14 cellular contexts compared by ENCODE assay signal in genomic region chr16:85606920-85607319, GRCh38. TPM values are rescaled to one million over a fixed set of nuclear protein-coding genes. Genes with fewer than 3 reads are reported as not detected.
A peak's percentile ranks its signal among the peaks of the same experiment; 100 is the strongest.
DNase-seq lines count a peak whose midpoint lies in the region; ATAC-seq and TF ChIP-seq lines count a peak whose summit lies in the region.
"Had no signal": no experiment of that assay in that cellular context is flagged by ENCODE, and none has a peak within 500 bp of the region (broad histone marks: within the 10 kb centered on the region; RNA-seq: fewer than 3 reads in every experiment).

No MANE protein-coding gene starts in this region.

- H3K27ac ChIP-seq in OCI-LY7 (ENCODE audit: low read depth, low read length, poor library complexity, severe bottlenecking): peak overlapping the region; percentile 48

- no peak for TF ChIP-seq CTCF in OCI-LY7 (conservative IDR thresholded peaks at IDR 0.05; ENCODE audit: low read length)

- H3K4me3 ChIP-seq in OCI-LY7 (ENCODE audit: low read depth, low read length, poor library complexity, severe bottlenecking): peak overlapping the region; percentile 52
- H3K4me3 ChIP-seq: upper lobe of right lung had no signal

- no peak for ATAC-seq in stimulated activated memory B cell treated with anti-CD40 and anti-IgM and Interleukin-4, amounts not matched to agents 10 μg/mL and 1 μg/mL and 100 μg/mL, for 72 hours
- no peak for ATAC-seq in GM19452 (IDR thresholded peaks at IDR 0.05; ENCODE audit: unreplicated experiment)
- ATAC-seq in HG02642 (IDR thresholded peaks at IDR 0.05; ENCODE audit: poor library complexity, unreplicated experiment): no peak
- ATAC-seq: upper lobe of right lung had no signal

- H3K9me3 ChIP-seq in OCI-LY7 (ENCODE audit: low read length): no peaks in the 10 kb centered on the region
- H3K9me3 ChIP-seq: upper lobe of right lung had no signal

- H3K36me3 Mint-ChIP-seq in stimulated activated memory B cell treated with anti-CD40 and anti-IgM and Interleukin-4, amounts not matched to agents 10 μg/mL and 1 μg/mL and 100 μg/mL, for 72 hours: no peaks in the 10 kb centered on the region

- peaks cover 68% of the 10 kb centered on the region for H3K4me1 ChIP-seq in OCI-LY7 (ENCODE audit: insufficient read depth, low read length, poor library complexity, severe bottlenecking)

- no peaks in the 10 kb centered on the region for H3K9me3 Mint-ChIP-seq in stimulated activated memory B cell treated with anti-CD40 and anti-IgM and Interleukin-4, amounts not matched to agents 10 μg/mL and 1 μg/mL and 100 μg/mL, for 72 hours
- H3K9me3 Mint-ChIP-seq: activated CD4-positive, alpha-beta memory T cell treated with anti-CD3 and anti-CD28 coated beads, Interleukin-2, amount 10 ng/mL, durations not matched to agents 7 days and 5 days had no signal

- peak overlapping the region; percentile 30 for H3K4me3 Mint-ChIP-seq in stimulated activated memory B cell treated with anti-CD40 and anti-IgM and Interleukin-4, amounts not matched to agents 10 μg/mL and 1 μg/mL and 100 μg/mL, for 72 hours
- H3K4me3 Mint-ChIP-seq: activated CD4-positive, alpha-beta memory T cell treated with anti-CD3 and anti-CD28 coated beads, Interleukin-2, amount 10 ng/mL, durations not matched to agents 7 days and 5 days had no signal

- no peaks in the 10 kb centered on the region for H3K9me2 ChIP-seq in OCI-LY7 (ENCODE audit: insufficient read depth, low read length)

- H3K79me2 ChIP-seq in OCI-LY7 (ENCODE audit: insufficient read depth, low read depth, low read length): no peaks in the 10 kb centered on the region

- no peaks in the 10 kb centered on the region for H4K20me1 ChIP-seq in OCI-LY7 (ENCODE audit: insufficient read depth, low read length)

- no peaks in the 10 kb centered on the region for H3K27me3 Mint-ChIP-seq in stimulated activated memory B cell treated with anti-CD40 and anti-IgM and Interleukin-4, amounts not matched to agents 10 μg/mL and 1 μg/mL and 100 μg/mL, for 72 hours

- H3K4me1 Mint-ChIP-seq in stimulated activated memory B cell treated with anti-CD40 and anti-IgM and Interleukin-4, amounts not matched to agents 10 μg/mL and 1 μg/mL and 100 μg/mL, for 72 hours: peaks cover 70% of the 10 kb centered on the region

- no peaks in the 10 kb centered on the region for H3K36me3 ChIP-seq in OCI-LY7 (ENCODE audit: insufficient read depth, low read length)
- H3K36me3 ChIP-seq: upper lobe of right lung had no signal

- H3K27ac Mint-ChIP-seq in stimulated activated memory B cell treated with anti-CD40 and anti-IgM and Interleukin-4, amounts not matched to agents 10 μg/mL and 1 μg/mL and 100 μg/mL, for 72 hours: no peak overlapping the region
- H3K27ac Mint-ChIP-seq: activated CD4-positive, alpha-beta memory T cell treated with anti-CD3 and anti-CD28 coated beads, Interleukin-2, amount 10 ng/mL, durations not matched to agents 7 days and 5 days had no signal

- peak overlapping the region; percentile 48; the same call in 1 of the 2 replicates for H2AFZ ChIP-seq in OCI-LY7 (ENCODE audit: low read length)

- POLR2A ChIA-PET in OCI-LY7 (lab: Charles Lee): interaction anchor here (0.7 to 0.9 kb wide), 2 partner anchors 78 to 178 kb away, joined by 3 read pairs; no protein-coding TSS in a partner anchor

- no TSS peak for BruUV-seq in OCI-LY7 (replicated peaks; lab: Mats Ljungman, UMichigan)

- CTCF ChIA-PET in OCI-LY7 (lab: Charles Lee; ENCODE audit: unreplicated experiment): no interaction called here

- peak; percentile 46 for DNase-seq in DMS53 (lab: John Stamatoyannopoulos, UW)
- DNase-seq in DMS53 treated with DMSO at 0.1 percent for 48 hours (lab: John Stamatoyannopoulos, UW; ENCODE audit: unreplicated experiment): no peak
- DNase-seq in OCI-LY7 (ENCODE audit: low spot score): no peak
- DNase-seq in left kidney (ENCODE audit: low read depth, low spot score): peak; percentile 64
- no peak for DNase-seq in NCI-H1930 (lab: John Stamatoyannopoulos, UW)
- DNase-seq: activated CD4-positive, alpha-beta memory T cell treated with anti-CD3 and anti-CD28 coated beads, Interleukin-2, amount 10 ng/mL, durations not matched to agents 7 days and 5 days; activated effector memory CD4-positive, alpha-beta T cell treated with anti-CD3 and anti-CD28 coated beads, Interleukin-2, amount 50 U/mL, for 16 hours; effector CD4-positive, alpha-beta T cell; foreskin melanocyte; occipital lobe; upper lobe of right lung had no signal

- intact Hi-C loops in OCI-LY7 (cut with micrococcal nuclease; ENCODE audit: unreplicated experiment): no loop called here

- H3K4me2 ChIP-seq in OCI-LY7 (ENCODE audit: low read length): peak overlapping the region; percentile 82

RNA-seq across cellular contexts. Expression of gene GSE1, which starts 6.2 kb away (rescaled TPM):
- total RNA-seq in OCI-LY7 (2014; rRNA removed; shearing (Covaris generic)): 30.9 and 32.4 TPM in 2 replicates
- 56.2 and 66.6 TPM in 2 replicates for total RNA-seq in OCI-LY7 (2022)

Comparison
In these comparisons a context has a peak if more than half of its experiments do, and no peak if none do; other contexts are left out.
1. DNase-seq: peak in DMS53 (single experiment) and left kidney (single experiment); none in DMS53 treated with DMSO at 0.1 percent for 48 hours (single experiment), OCI-LY7 (single experiment) and NCI-H1930 (0 of 2).